Comparison of ENCODE assay signal across 13 cellular contexts in genomic region chr15:98937413-98938104, GRCh38.
DNase-seq lines count a peak whose midpoint lies in the region; ATAC-seq and TF ChIP-seq lines count a peak whose summit lies in the region.
"Had no signal": no experiment of that assay in that cellular context is flagged by ENCODE, and none has a peak within 500 bp of the region (broad histone marks: within the 10 kb centered on the region; RNA-seq: fewer than 3 reads in every experiment).

No MANE protein-coding gene starts in this region.

- peaks cover 12% of the 10 kb centered on the region for H3K4me1 ChIP-seq in OCI-LY3 (ENCODE audit: low read length)

- DNase-seq in AG20443 (ENCODE audit: low spot score), result no peak
- no peak for DNase-seq in cerebellum (ENCODE audit: low spot score)
- no peak for DNase-seq in NCI-H2196 (lab: John Stamatoyannopoulos, UW; ENCODE audit: unreplicated experiment)
- DNase-seq: amniotic stem cell; CD8-positive, alpha-beta T cell; gastrocnemius medialis; NCI-H2171 treated with DMSO at 0.1 percent for 48 hours; OCI-M1 had no signal

- no peaks in the 10 kb centered on the region for H3K79me2 ChIP-seq in OCI-LY3 (ENCODE audit: low read length)

- no peak overlapping the region for H2AFZ ChIP-seq in OCI-LY3 (ENCODE audit: low read depth, low read length)

- H3K9me3 ChIP-seq in OCI-LY3 (ENCODE audit: insufficient read depth, low read length), result no peaks in the 10 kb centered on the region
- H3K9me3 ChIP-seq: gastrocnemius medialis had no signal

- H4K20me1 ChIP-seq in OCI-LY3 (ENCODE audit: insufficient read depth, low read length), result no peaks in the 10 kb centered on the region

- peak; percentile 67 for ATAC-seq in GM18517 (IDR thresholded peaks at IDR 0.05; ENCODE audit: unreplicated experiment)
- ATAC-seq in GM19468 (IDR thresholded peaks at IDR 0.05; ENCODE audit: extremely low read depth, unreplicated experiment), result peak; percentile 80
- ATAC-seq in HG02884 (IDR thresholded peaks at IDR 0.05; ENCODE audit: unreplicated experiment), result peak; percentile 82
- no peak for ATAC-seq in SK-N-SH treated with all-trans-retinoic acid at 6 μM for 48 hours
- ATAC-seq: CD8-positive, alpha-beta T cell; gastrocnemius medialis had no signal

- no peaks in the 10 kb centered on the region for H3K36me3 ChIP-seq in OCI-LY3 (replicated peaks; ENCODE audit: low read depth, low read length)

- no peak overlapping the region for H3K27ac ChIP-seq in OCI-LY3 (ENCODE audit: low read length)
- H3K27ac ChIP-seq: gastrocnemius medialis had no signal

- no peak overlapping the region for H3K4me3 ChIP-seq in OCI-LY3 (ENCODE audit: low read length)
- H3K4me3 ChIP-seq: gastrocnemius medialis had no signal

- H3K4me2 ChIP-seq in OCI-LY3 (ENCODE audit: low read length), result peak overlapping the region; percentile 26; the same call in 1 of the 2 replicates

- no peak overlapping the region for H3K9ac ChIP-seq in OCI-LY3 (ENCODE audit: low read length)

- no peak for TF ChIP-seq CTCF in OCI-LY3 (IDR thresholded peaks at IDR 0.05; ENCODE audit: low read depth, low read length)

- no peaks in the 10 kb centered on the region for H3K27me3 ChIP-seq in OCI-LY3 (ENCODE audit: low read depth, low read length)
- H3K27me3 ChIP-seq: gastrocnemius medialis had no signal

TF ChIP-seq in SK-N-SH treated with all-trans-retinoic acid at 6 μM for 48 hours, 23 proteins besides CTCF, POLR2A, EP300 and RAD21:
- no peak for TF ChIP-seq CSDC2 (CRISPR knock-in tag; IDR thresholded peaks at IDR 0.05)
- no peak for TF ChIP-seq ZNF8 (CRISPR knock-in tag; IDR thresholded peaks at IDR 0.05)
- no peak for TF ChIP-seq ZNF565 (CRISPR knock-in tag; conservative IDR thresholded peaks at IDR 0.05; ENCODE audit: low read depth)
